Comparison of ENCODE assay signal across 10 cellular contexts in genomic region chr19:50836543-50837195, GRCh38. TPM values are rescaled to one million over a fixed set of nuclear protein-coding genes. Genes with fewer than 3 reads are reported as not detected.
A peak's percentile ranks its signal among the peaks of the same experiment; 100 is the strongest.
DNase-seq lines count a peak whose midpoint lies in the region; ATAC-seq, FAIRE-seq and TF ChIP-seq lines count a peak whose summit lies in the region.
"Had no signal": no experiment of that assay in that cellular context is flagged by ENCODE, and none has a peak within 500 bp of the region (broad histone marks: within the 10 kb centered on the region; RNA-seq: fewer than 3 reads in every experiment).

No MANE protein-coding gene starts in this region.

- TF ChIP-seq EP300 in GM12878 (IDR thresholded peaks at IDR 0.05; ENCODE audit: borderline replicate concordance in 1 of 2, control insufficient read depth in 1 of 2, low read depth in 2 of 2, low read length in 2 of 2): no peak

- POLR2A ChIA-PET in BJ (lab: Charles Lee) (no interaction called here), GM12878 (lab: Charles Lee) (interaction anchor here (1.0 to 1.2 kb wide), 2 partner anchors 8 to 61 kb away, joined by 4 read pairs; no protein-coding TSS in a partner anchor)

- intact Hi-C loops in GM12878 (cut with micrococcal nuclease; ENCODE audit: unreplicated experiment): loop anchor here (5.0 kb wide), 1 partner anchor 61 kb away; no protein-coding TSS in a partner anchor

- peaks cover 10 to 25% (median 21%) of the 10 kb centered on the region in 3 donors for H3K4me1 Mint-ChIP-seq in naive B cell

- H3K36me3 ChIP-seq in BJ (ENCODE audit: control insufficient read depth, insufficient read depth, low read length) (no peaks in the 10 kb centered on the region), H7 (replicated peaks; ENCODE audit: control insufficient read depth, insufficient read depth, low read length) (no peaks in the 10 kb centered on the region), GM12878 (ENCODE audit: control insufficient read depth in 2 of 2, insufficient read depth in 2 of 2, low read length in 1 of 2) (no peaks in the 10 kb centered on the region)

- no peak for TF ChIP-seq CTCF in BJ (IDR thresholded peaks at IDR 0.05; ENCODE audit: insufficient read depth, low read depth, low read length)
- TF ChIP-seq CTCF in GM12878 (IDR thresholded peaks at IDR 0.05 in 2 of 3, conservative IDR thresholded peaks at IDR 0.05 in 1 of 3; ENCODE audit: control insufficient read depth in 2 of 3, extremely low read depth in 1 of 3, insufficient read depth in 1 of 3, low read depth in 3 of 3, low read length in 3 of 3): no peak

- peak overlapping the region; percentile 97 for H3K4me2 ChIP-seq in GM12878 (ENCODE audit: control insufficient read depth, insufficient read depth)

- H3K4me3 ChIP-seq in BJ (ENCODE audit: low read depth, low read length) (peak overlapping the region; percentile 49; the same call in 1 of the 2 replicates), H7 (ENCODE audit: insufficient read depth, low read depth, low read length) (no peak overlapping the region), GM12878 (no peak overlapping the region)

- CTCF ChIA-PET in BJ (lab: Yijun Ruan, JAX) (no interaction called here), GM12878 (lab: Yijun Ruan, JAX) (interaction anchor here (1.1 to 2.6 kb wide), 3 partner anchors 9 to 85 kb away, joined by 3 to 8 read pairs (median 6); no protein-coding TSS in a partner anchor)

- H3K27me3 Mint-ChIP-seq in naive B cell: peaks cover 13 to 58% (median 56%) of the 10 kb centered on the region in 3 donors

- no peak for ATAC-seq in GM12878
- ATAC-seq in naive B cell (ENCODE audit: low read depth in 2 of 2): no peak
- no peak for ATAC-seq in HG03432 (IDR thresholded peaks at IDR 0.05; ENCODE audit: unreplicated experiment)
- ATAC-seq in GM18519 (IDR thresholded peaks at IDR 0.05; ENCODE audit: low FRiP score, unreplicated experiment): no peak

- SMC1A ChIA-PET in GM12878 (lab: Charles Lee; ENCODE audit: uncharacterized antibody, unreplicated experiment): interaction anchor here (0.6 to 4.6 kb wide), 4 partner anchors 17 to 484 kb away, joined by 3 to 37 read pairs (median 4); no protein-coding TSS in a partner anchor

- H3K4me3 Mint-ChIP-seq in naive B cell: peak overlapping the region; percentile 9 to 95 (median 86)

- FAIRE-seq in GM12878 (lab: Jason Lieb, UNC): no peak

- H3K27ac ChIP-seq in GM12878 (ENCODE audit: control insufficient read depth, insufficient read depth): no peak overlapping the region

- BruUV-seq in GM12878 (replicated peaks; lab: Mats Ljungman, UMichigan): no TSS peak

- no peak for TF ChIP-seq RAD21 in GM12878 (IDR thresholded peaks at IDR 0.05; ENCODE audit: insufficient read depth, low read depth, low read length)

- H3K4me1 ChIP-seq in GM12878 (ENCODE audit: control insufficient read depth, insufficient read depth, low read length): peaks cover 5% of the 10 kb centered on the region; the same call in 1 of the 2 replicates

- no peaks in the 10 kb centered on the region for H3K9me3 ChIP-seq in GM12878 (replicated peaks; ENCODE audit: control insufficient read depth, insufficient read depth, low read length)

- peaks cover 5 to 9% (median 5%) of the 10 kb centered on the region in 7 donors for H3K9me3 Mint-ChIP-seq in naive B cell

- H3K27me3 ChIP-seq in BJ (ENCODE audit: control insufficient read depth, insufficient read depth, low read length): no peaks in the 10 kb centered on the region
- H3K27me3 ChIP-seq in H7 (ENCODE audit: control insufficient read depth, insufficient read depth, low read length): peaks cover 25% of the 10 kb centered on the region
- H3K27me3 ChIP-seq in GM12878 (replicated peaks in 1 of 2; ENCODE audit: control insufficient read depth in 2 of 2, insufficient read depth in 2 of 2, low read length in 1 of 2): no peaks in the 10 kb centered on the region

- peak overlapping the region in 3 of 6 donors; percentile 38 to 92 (median 46) for H3K27ac Mint-ChIP-seq in naive B cell

- H2AFZ ChIP-seq in GM12878 (ENCODE audit: control insufficient read depth, low read depth, low read length): no peak overlapping the region

- no peak for TF ChIP-seq POLR2A in GM12878 (IDR thresholded peaks at IDR 0.05; ENCODE audit: low read depth, low read length)

- DNase-seq in BJ (ENCODE audit: low read depth) (no peak), H7 (peak; percentile 77), GM12878 (ENCODE audit: low read depth, low spot score) (no peak), naive B cell (no peak), AG08395 (ENCODE audit: low spot score) (no peak), UCSD-AML1 (lab: John Stamatoyannopoulos, UW; ENCODE audit: unreplicated experiment) (no peak)

- RAD21 ChIA-PET in GM12878 (lab: Charles Lee; ENCODE audit: unreplicated experiment): interaction anchor here (1.9 to 4.6 kb wide), 2 partner anchors 16 to 85 kb away, joined by 7 to 41 read pairs; no protein-coding TSS in a partner anchor

- H4K20me1 ChIP-seq in GM12878 (ENCODE audit: control insufficient read depth, insufficient read depth): no peaks in the 10 kb centered on the region

- H3K79me2 ChIP-seq in GM12878 (ENCODE audit: control insufficient read depth, insufficient read depth, low read length): no peaks in the 10 kb centered on the region

- H3K36me3 Mint-ChIP-seq in naive B cell: peaks cover 0 to 17% of the 10 kb centered on the region in 2 donors

- in situ Hi-C loops in GM12878 (cut with MboI): no loop called here

- 58% methylated on average over 19 of the region's 19 CpGs for WGBS in GM12878 (ENCODE audit: insufficient coverage, insufficient replicate concordance, low lambda C conversion rate, missing lambda C conversion rate)

- no peak overlapping the region for H3K9ac ChIP-seq in GM12878 (ENCODE audit: control insufficient read depth, insufficient read depth, low read length)

RNA-seq across cellular contexts. Expression of gene KLK15, which starts 3.3 kb away (rescaled TPM):
- not detected in 2 replicates for polyA plus RNA-seq in BJ (2011; rRNA removed)
- not detected in 2 replicates for polyA minus RNA-seq in BJ (2011; rRNA and poly(A)+ RNA removed)
- not detected in 2 replicates for total RNA-seq in H7 (2014; rRNA removed; shearing (Covaris generic))
- total RNA-seq in GM12878 (2013; cell fraction: nucleolus; rRNA removed): not detected in 2 replicates
- total RNA-seq in GM12878 (2014; rRNA removed): not detected in 2 replicates
- not detected in 2 replicates for total RNA-seq in GM12878 (2014; rRNA removed; fragmentation: Illumina TruSeq; extraction: Trizol)
- not detected in 2 replicates for total RNA-seq in GM12878 (2021)
- polyA plus RNA-seq in GM12878 (2011; ENCODE audit: low read depth): not detected
- not detected in 2 replicates for polyA plus RNA-seq in GM12878 (2011; rRNA removed)
- polyA plus RNA-seq in GM12878 (2011; cell fraction: cytosol; rRNA removed): not detected in 2 replicates
- not detected in 2 replicates for polyA plus RNA-seq in GM12878 (2011; cell fraction: nucleus; rRNA removed)
- 0.13 TPM in 1 of 2 replicates, not detected in the other for polyA plus RNA-seq in GM12878 (2012)
- polyA plus RNA-seq in GM12878 (2014; fragmentation: Illumina TruSeq; extraction: Trizol): 0.04 TPM in 1 of 2 replicates, not detected in the other
- not detected for polyA plus RNA-seq in GM12878 (2014; fragmentation: Nextera tagmentation; extraction: Ambion mirVana)
- polyA plus RNA-seq in GM12878 (2014; rRNA removed): 0.05 and 0.08 TPM in 2 replicates
- not detected for polyA plus RNA-seq in GM12878 (2016; fragmentation: Nextera tagmentation; extraction: Ambion mirVana)
- not detected in 2 replicates for polyA minus RNA-seq in GM12878 (2011; rRNA and poly(A)+ RNA removed)
- polyA minus RNA-seq in GM12878 (2011; cell fraction: cytosol; rRNA and poly(A)+ RNA removed): not detected in 2 replicates
- polyA minus RNA-seq in GM12878 (2011; cell fraction: nucleus; rRNA and poly(A)+ RNA removed): not detected in 2 replicates
- not detected for polyA plus RNA-seq in naive B cell (ENCODE audit: low read depth in 6 of 6)
- total RNA-seq: occipital lobe, OCI-LY7 had no signal

RNA-seq across cellular contexts. Expression of gene KLK1, which starts 13.1 kb away (rescaled TPM):
- polyA plus RNA-seq in BJ (2011; rRNA removed) (0.15 and 0.17 TPM in 2 replicates), GM12878 (2011; rRNA removed) (21.1 and 24.8 TPM in 2 replicates), GM12878 (2014; fragmentation: Illumina TruSeq; extraction: Trizol) (27.1 and 34.6 TPM in 2 replicates), GM12878 (2014; fragmentation: Nextera tagmentation; extraction: Ambion mirVana) (10 to 100 TPM; 20.7 to 22.0 TPM), GM12878 (2014; rRNA removed) (19.6 and 22.8 TPM in 2 replicates), GM12878 (2016; fragmentation: Nextera tagmentation; extraction: Ambion mirVana) (10 to 100 TPM; 13.9 to 14.4 TPM), naive B cell (ENCODE audit: low read depth in 6 of 6) (1 to 10 TPM; 1.2 to 6.7 (median 2.0) TPM)
- not detected in 2 replicates for polyA minus RNA-seq in BJ (2011; rRNA and poly(A)+ RNA removed)
- not detected in 2 replicates for total RNA-seq in H7 (2014; rRNA removed; shearing (Covaris generic))
- 21.5 and 24.1 TPM in 2 replicates for total RNA-seq in GM12878 (2013; cell fraction: nucleolus; rRNA removed)
- total RNA-seq in GM12878 (2014; rRNA removed) (3.3 and 3.4 TPM in 2 replicates), GM12878 (2014; rRNA removed; fragmentation: Illumina TruSeq; extraction: Trizol) (3.4 and 3.5 TPM in 2 replicates), GM12878 (2021) (24.8 and 27.5 TPM in 2 replicates)
- 28.1 TPM for polyA plus RNA-seq in GM12878 (2011; ENCODE audit: low read depth)
- 23.5 and 37.4 TPM in 2 replicates for polyA plus RNA-seq in GM12878 (2011; cell fraction: cytosol; rRNA removed)
- polyA plus RNA-seq in GM12878 (2011; cell fraction: nucleus; rRNA removed): 28.3 and 35.0 TPM in 2 replicates
- polyA plus RNA-seq in GM12878 (2012): 55.9 and 77.5 TPM in 2 replicates
- 26.0 and 41.9 TPM in 2 replicates for polyA minus RNA-seq in GM12878 (2011; rRNA and poly(A)+ RNA removed)
- 12.9 and 16.8 TPM in 2 replicates for polyA minus RNA-seq in GM12878 (2011; cell fraction: cytosol; rRNA and poly(A)+ RNA removed)
- 17.8 and 37.6 TPM in 2 replicates for polyA minus RNA-seq in GM12878 (2011; cell fraction: nucleus; rRNA and poly(A)+ RNA removed)
- total RNA-seq: occipital lobe had no signal

RNA-seq across cellular contexts. Expression of gene KLK3, which starts 18.0 kb away (rescaled TPM):
- not detected in 2 replicates for polyA plus RNA-seq in BJ (2011; rRNA removed)
- polyA minus RNA-seq in BJ (2011; rRNA and poly(A)+ RNA removed): not detected in 2 replicates
- total RNA-seq in H7 (2014; rRNA removed; shearing (Covaris generic)): not detected in 2 replicates
- total RNA-seq in GM12878 (2013; cell fraction: nucleolus; rRNA removed): not detected in 2 replicates
- not detected in 2 replicates for total RNA-seq in GM12878 (2014; rRNA removed)
- total RNA-seq in GM12878 (2014; rRNA removed; fragmentation: Illumina TruSeq; extraction: Trizol): not detected in 2 replicates
- not detected in 2 replicates for total RNA-seq in GM12878 (2021)
- polyA plus RNA-seq in GM12878 (2011; ENCODE audit: low read depth): not detected
- 0.09 and 0.31 TPM in 2 replicates for polyA plus RNA-seq in GM12878 (2011; rRNA removed)
- polyA plus RNA-seq in GM12878 (2011; cell fraction: cytosol; rRNA removed): 0.07 and 0.20 TPM in 2 replicates
- 0.31 and 0.83 TPM in 2 replicates for polyA plus RNA-seq in GM12878 (2011; cell fraction: nucleus; rRNA removed)
- polyA plus RNA-seq in GM12878 (2012): not detected in 2 replicates
- polyA plus RNA-seq in GM12878 (2014; fragmentation: Illumina TruSeq; extraction: Trizol): not detected in 2 replicates
- not detected for polyA plus RNA-seq in GM12878 (2014; fragmentation: Nextera tagmentation; extraction: Ambion mirVana)
- polyA plus RNA-seq in GM12878 (2014; rRNA removed): not detected in 2 replicates
- not detected for polyA plus RNA-seq in GM12878 (2016; fragmentation: Nextera tagmentation; extraction: Ambion mirVana)
- polyA minus RNA-seq in GM12878 (2011; rRNA and poly(A)+ RNA removed): 0.15 TPM in 1 of 2 replicates, not detected in the other
- polyA minus RNA-seq in GM12878 (2011; cell fraction: cytosol; rRNA and poly(A)+ RNA removed): not detected in 2 replicates
- polyA minus RNA-seq in GM12878 (2011; cell fraction: nucleus; rRNA and poly(A)+ RNA removed): 0.36 TPM in 1 of 2 replicates, not detected in the other
- not detected for polyA plus RNA-seq in naive B cell (ENCODE audit: low read depth in 6 of 6)
- total RNA-seq: occipital lobe, OCI-LY7 had no signal

RNA-seq across cellular contexts. Expression of gene KLK2, which starts 36.6 kb away (rescaled TPM):
- not detected in 2 replicates for polyA plus RNA-seq in BJ (2011; rRNA removed)
- polyA minus RNA-seq in BJ (2011; rRNA and poly(A)+ RNA removed): not detected in 2 replicates
- not detected in 2 replicates for total RNA-seq in H7 (2014; rRNA removed; shearing (Covaris generic))
- 2.7 and 3.1 TPM in 2 replicates for total RNA-seq in GM12878 (2013; cell fraction: nucleolus; rRNA removed)
- total RNA-seq in GM12878 (2014; rRNA removed): 0.96 and 2.4 TPM in 2 replicates
- total RNA-seq in GM12878 (2014; rRNA removed; fragmentation: Illumina TruSeq; extraction: Trizol): 0.83 and 1.3 TPM in 2 replicates
- total RNA-seq in GM12878 (2021): 1.6 and 1.8 TPM in 2 replicates
- polyA plus RNA-seq in GM12878 (2011; ENCODE audit: low read depth): 2.2 TPM
- 0.37 and 0.79 TPM in 2 replicates for polyA plus RNA-seq in GM12878 (2011; rRNA removed)
- 0.64 and 0.87 TPM in 2 replicates for polyA plus RNA-seq in GM12878 (2011; cell fraction: cytosol; rRNA removed)
- 3.2 and 5.3 TPM in 2 replicates for polyA plus RNA-seq in GM12878 (2011; cell fraction: nucleus; rRNA removed)
- polyA plus RNA-seq in GM12878 (2012): 3.8 and 5.3 TPM in 2 replicates
- polyA plus RNA-seq in GM12878 (2014; fragmentation: Illumina TruSeq; extraction: Trizol): 2.4 and 3.1 TPM in 2 replicates
- under 1 TPM; 0.19 to 0.55 TPM for polyA plus RNA-seq in GM12878 (2014; fragmentation: Nextera tagmentation; extraction: Ambion mirVana)
- 3.1 and 4.0 TPM in 2 replicates for polyA plus RNA-seq in GM12878 (2014; rRNA removed)
- polyA plus RNA-seq in GM12878 (2016; fragmentation: Nextera tagmentation; extraction: Ambion mirVana): 1 to 10 TPM; 1.1 to 3.0 TPM
- 0.51 and 1.5 TPM in 2 replicates for polyA minus RNA-seq in GM12878 (2011; rRNA and poly(A)+ RNA removed)
- not detected in 2 replicates for polyA minus RNA-seq in GM12878 (2011; cell fraction: cytosol; rRNA and poly(A)+ RNA removed)
- polyA minus RNA-seq in GM12878 (2011; cell fraction: nucleus; rRNA and poly(A)+ RNA removed): 1.5 and 1.8 TPM in 2 replicates
- polyA plus RNA-seq in naive B cell (ENCODE audit: low read depth in 6 of 6): under 1 TPM in 2 of 6 donors, not detected in 4; 0.36 to 0.47 TPM
- total RNA-seq: occipital lobe, OCI-LY7 had no signal

RNA-seq across cellular contexts. Expression of gene ACP4, which starts 46.5 kb away (rescaled TPM):
- polyA plus RNA-seq in BJ (2011; rRNA removed): not detected in 2 replicates
- polyA minus RNA-seq in BJ (2011; rRNA and poly(A)+ RNA removed): not detected in 2 replicates
- not detected in 2 replicates for total RNA-seq in H7 (2014; rRNA removed; shearing (Covaris generic))
- total RNA-seq in GM12878 (2013; cell fraction: nucleolus; rRNA removed): not detected in 2 replicates
- not detected in 2 replicates for total RNA-seq in GM12878 (2014; rRNA removed)
- total RNA-seq in GM12878 (2014; rRNA removed; fragmentation: Illumina TruSeq; extraction: Trizol): not detected in 2 replicates
- not detected in 2 replicates for total RNA-seq in GM12878 (2021)
- polyA plus RNA-seq in GM12878 (2011; ENCODE audit: low read depth): not detected
- polyA plus RNA-seq in GM12878 (2011; rRNA removed): not detected in 2 replicates
- polyA plus RNA-seq in GM12878 (2011; cell fraction: cytosol; rRNA removed): not detected in 2 replicates
- polyA plus RNA-seq in GM12878 (2011; cell fraction: nucleus; rRNA removed): not detected in 2 replicates
- not detected in 2 replicates for polyA plus RNA-seq in GM12878 (2012)
- polyA plus RNA-seq in GM12878 (2014; fragmentation: Illumina TruSeq; extraction: Trizol): not detected in 2 replicates
- not detected for polyA plus RNA-seq in GM12878 (2014; fragmentation: Nextera tagmentation; extraction: Ambion mirVana)
- not detected in 2 replicates for polyA plus RNA-seq in GM12878 (2014; rRNA removed)
- not detected for polyA plus RNA-seq in GM12878 (2016; fragmentation: Nextera tagmentation; extraction: Ambion mirVana)
- not detected in 2 replicates for polyA minus RNA-seq in GM12878 (2011; rRNA and poly(A)+ RNA removed)
- polyA minus RNA-seq in GM12878 (2011; cell fraction: cytosol; rRNA and poly(A)+ RNA removed): not detected in 2 replicates
- polyA minus RNA-seq in GM12878 (2011; cell fraction: nucleus; rRNA and poly(A)+ RNA removed): not detected in 2 replicates
- not detected for polyA plus RNA-seq in naive B cell (ENCODE audit: low read depth in 6 of 6)
- total RNA-seq: occipital lobe, OCI-LY7 had no signal
